9 cellular contexts compared by ENCODE assay signal in the genomic region with DNA sequence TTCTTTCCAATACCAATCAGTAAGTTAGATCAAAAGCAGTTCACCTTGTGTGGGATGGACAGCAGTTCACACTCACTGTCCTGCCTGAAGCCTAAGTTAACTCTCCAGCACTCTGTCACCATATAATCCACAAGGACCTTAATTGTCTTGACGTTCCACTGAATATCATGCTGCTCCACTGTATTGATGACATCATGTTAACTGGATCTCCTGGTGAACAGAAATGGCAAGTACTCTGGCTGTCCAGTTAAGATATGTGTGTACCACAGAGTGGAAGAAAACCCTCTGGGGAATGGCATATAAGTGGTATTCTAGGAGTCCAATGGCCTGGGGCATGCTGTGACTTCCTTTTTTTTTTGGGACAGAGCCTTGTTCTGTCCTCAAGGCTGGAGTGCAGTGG.
"Had no signal": no experiment of that assay in that cellular context is flagged by ENCODE, and none has a peak within 500 bp of the region (broad histone marks: within the 10 kb centered on the region; RNA-seq: fewer than 3 reads in every experiment).

No MANE protein-coding gene starts in this region.

- H3K9me3 Mint-ChIP-seq: GM23338, H9, HFFc6 had no signal

- H3K27ac ChIP-seq: HL-60 had no signal

- H3K4me3 ChIP-seq: GM23338, K562 had no signal

- ATAC-seq: GM23338, K562 had no signal

- H3K4me3 Mint-ChIP-seq: GM23338, H9, HFFc6 had no signal

- H3K27ac Mint-ChIP-seq: GM23338, H9, HFFc6 had no signal

- H2AFZ ChIP-seq: GM23338 had no signal

- H3K4me2 ChIP-seq: GM23338 had no signal

- FAIRE-seq: H1, H54, K562 had no signal

- DNase-seq: H9, HCEC 1CT, HFFc6, IMR-90 had no signal

- H3K4me1 Mint-ChIP-seq: GM23338, H9 had no signal
